ENCODE assay signal across 1 cellular context in genomic region chr4:151418856-151419255, GRCh38.
TF ChIP-seq lines count a peak whose summit lies in the region.

No MANE protein-coding gene starts in this region.

TF ChIP-seq in HCT116, 20 proteins besides CTCF, POLR2A, EP300 and RAD21:
- TF ChIP-seq ZBTB33 (IDR thresholded peaks at IDR 0.05; ENCODE audit: extremely low read depth, insufficient replicate concordance, low read length), result no peak
TF ChIP-seq in HCT116: peak in this region for 0.
